In the genomic region with DNA sequence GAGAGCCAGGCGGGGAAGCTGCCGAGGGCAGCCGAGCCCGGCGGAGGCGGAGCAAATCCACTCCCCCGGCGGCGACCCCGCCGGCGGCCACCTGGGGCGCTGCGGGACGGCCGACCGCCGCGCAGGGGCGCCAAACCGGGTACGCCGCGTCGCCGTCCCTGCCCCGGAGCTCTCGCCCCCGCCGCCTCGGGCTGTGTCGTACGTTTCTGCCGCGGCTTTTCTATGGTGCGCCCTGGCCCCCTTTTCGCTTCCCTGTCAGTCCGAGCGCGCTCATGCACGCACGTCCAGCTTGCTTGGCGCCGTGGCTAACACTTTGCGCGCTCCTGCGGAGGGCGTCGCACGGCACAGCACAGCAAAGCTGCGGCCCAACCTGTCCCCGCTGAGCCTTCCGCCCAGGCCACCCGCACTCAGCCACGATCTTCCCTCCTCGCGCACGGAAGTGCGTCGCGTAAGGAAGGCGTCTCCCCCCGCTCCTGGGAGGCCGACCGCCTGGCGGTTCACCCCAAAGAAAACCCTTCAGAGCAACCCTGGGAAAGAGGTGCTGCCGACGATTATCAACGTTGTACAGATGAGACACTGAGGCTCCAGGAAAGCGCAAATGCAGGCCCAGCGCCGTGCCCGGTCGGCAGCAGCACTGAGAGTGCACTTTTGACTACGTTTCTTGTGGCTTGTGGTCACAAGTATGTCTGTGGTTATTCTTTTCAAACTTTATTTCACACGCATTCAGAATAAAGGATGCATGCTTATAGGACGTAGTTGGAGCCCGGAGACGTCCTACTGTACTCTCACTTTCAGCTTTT, we compare ENCODE assay signal across 1 cellular context.
TF ChIP-seq lines count a peak whose summit lies in the region.

A gene (minus strand): TSS at position 48 of the 800 bp plus-strand sequence. CDS start 1,857 bp downstream, outside the sequence.

TF ChIP-seq in HepG2, 621 proteins besides CTCF, POLR2A, EP300 and RAD21 (continued from another document and continues in another):
- TF ChIP-seq, protein P1, sequence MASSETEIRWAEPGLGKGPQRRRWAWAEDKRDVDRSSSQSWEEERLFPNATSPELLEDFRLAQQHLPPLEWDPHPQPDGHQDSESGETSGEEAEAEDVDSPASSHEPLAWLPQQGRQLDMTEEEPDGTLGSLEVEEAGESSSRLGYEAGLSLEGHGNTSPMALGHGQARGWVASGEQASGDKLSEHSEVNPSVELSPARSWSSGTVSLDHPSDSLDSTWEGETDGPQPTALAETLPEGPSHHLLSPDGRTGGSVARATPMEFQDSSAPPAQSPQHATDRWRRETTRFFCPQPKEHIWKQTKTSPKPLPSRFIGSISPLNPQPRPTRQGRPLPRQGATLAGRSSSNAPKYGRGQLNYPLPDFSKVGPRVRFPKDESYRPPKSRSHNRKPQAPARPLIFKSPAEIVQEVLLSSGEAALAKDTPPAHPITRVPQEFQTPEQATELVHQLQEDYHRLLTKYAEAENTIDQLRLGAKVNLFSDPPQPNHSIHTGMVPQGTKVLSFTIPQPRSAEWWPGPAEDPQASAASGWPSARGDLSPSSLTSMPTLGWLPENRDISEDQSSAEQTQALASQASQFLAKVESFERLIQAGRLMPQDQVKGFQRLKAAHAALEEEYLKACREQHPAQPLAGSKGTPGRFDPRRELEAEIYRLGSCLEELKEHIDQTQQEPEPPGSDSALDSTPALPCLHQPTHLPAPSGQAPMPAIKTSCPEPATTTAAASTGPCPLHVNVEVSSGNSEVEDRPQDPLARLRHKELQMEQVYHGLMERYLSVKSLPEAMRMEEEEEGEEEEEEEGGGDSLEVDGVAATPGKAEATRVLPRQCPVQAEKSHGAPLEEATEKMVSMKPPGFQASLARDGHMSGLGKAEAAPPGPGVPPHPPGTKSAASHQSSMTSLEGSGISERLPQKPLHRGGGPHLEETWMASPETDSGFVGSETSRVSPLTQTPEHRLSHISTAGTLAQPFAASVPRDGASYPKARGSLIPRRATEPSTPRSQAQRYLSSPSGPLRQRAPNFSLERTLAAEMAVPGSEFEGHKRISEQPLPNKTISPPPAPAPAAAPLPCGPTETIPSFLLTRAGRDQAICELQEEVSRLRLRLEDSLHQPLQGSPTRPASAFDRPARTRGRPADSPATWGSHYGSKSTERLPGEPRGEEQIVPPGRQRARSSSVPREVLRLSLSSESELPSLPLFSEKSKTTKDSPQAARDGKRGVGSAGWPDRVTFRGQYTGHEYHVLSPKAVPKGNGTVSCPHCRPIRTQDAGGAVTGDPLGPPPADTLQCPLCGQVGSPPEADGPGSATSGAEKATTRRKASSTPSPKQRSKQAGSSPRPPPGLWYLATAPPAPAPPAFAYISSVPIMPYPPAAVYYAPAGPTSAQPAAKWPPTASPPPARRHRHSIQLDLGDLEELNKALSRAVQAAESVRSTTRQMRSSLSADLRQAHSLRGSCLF (CRISPR knock-in tag; IDR thresholded peaks at IDR 0.05; ENCODE audit: borderline replicate concordance): peak; percentile 96
- TF ChIP-seq ZNF256 (CRISPR knock-in tag; conservative IDR thresholded peaks at IDR 0.05) (peak; percentile 91), ZFP36L1 (CRISPR knock-in tag; IDR thresholded peaks at IDR 0.05) (peak; percentile 97), ZNF83 (CRISPR knock-in tag; IDR thresholded peaks at IDR 0.05; ENCODE audit: borderline replicate concordance) (peak; percentile 99), RBAK (CRISPR knock-in tag; IDR thresholded peaks at IDR 0.05) (peak; percentile 91), ATM (IDR thresholded peaks at IDR 0.05; ENCODE audit: borderline replicate concordance) (no peak), HMG20A (CRISPR knock-in tag; IDR thresholded peaks at IDR 0.05; ENCODE audit: borderline replicate concordance) (peak; percentile 4; the same call in 1 of the 2 replicates), TBX3 (IDR thresholded peaks at IDR 0.05; ENCODE audit: borderline replicate concordance) (peak; percentile 77), ZNF263 (CRISPR knock-in tag; IDR thresholded peaks at IDR 0.05) (peak; percentile 87), ETV6 (CRISPR knock-in tag; conservative IDR thresholded peaks at IDR 0.05) (peak; percentile 93), NCOA2 (CRISPR knock-in tag; IDR thresholded peaks at IDR 0.05) (peak; percentile 90), MTA1 (CRISPR knock-in tag; IDR thresholded peaks at IDR 0.05; ENCODE audit: borderline replicate concordance) (peak; percentile 100), ZNF790 (CRISPR knock-in tag; IDR thresholded peaks at IDR 0.05; ENCODE audit: borderline replicate concordance) (peak; percentile 98; the same call in 1 of the 2 replicates), JUN (CRISPR knock-in tag; IDR thresholded peaks at IDR 0.05) (0 out of 2 replicates have a peak, but pooled peaks have one; percentile 72), ZMAT3 (CRISPR knock-in tag; conservative IDR thresholded peaks at IDR 0.05) (peak; percentile 100), KLF11 (CRISPR knock-in tag; IDR thresholded peaks at IDR 0.05) (peak; percentile 94; the same call in 1 of the 2 replicates), ZNF251 (CRISPR knock-in tag; IDR thresholded peaks at IDR 0.05) (peak; percentile 99), ZNF33A (CRISPR knock-in tag; IDR thresholded peaks at IDR 0.05; ENCODE audit: borderline replicate concordance) (no peak; the same call in 1 of the 2 replicates), BHLHE40 (IDR thresholded peaks at IDR 0.05; ENCODE audit: low read length) (peak; percentile 32), JDP2 (CRISPR knock-in tag; IDR thresholded peaks at IDR 0.05; ENCODE audit: borderline replicate concordance) (no peak; the same call in 1 of the 2 replicates), ZNF605 (CRISPR knock-in tag; IDR thresholded peaks at IDR 0.05) (peak; percentile 96), AGO1 (IDR thresholded peaks at IDR 0.05; ENCODE audit: low read depth, low read length, poor library complexity, severe bottlenecking) (peak; percentile 81), ZNF20 (CRISPR knock-in tag; IDR thresholded peaks at IDR 0.05) (peak; percentile 61; the same call in 1 of the 2 replicates), NFIB (CRISPR knock-in tag; IDR thresholded peaks at IDR 0.05; ENCODE audit: borderline replicate concordance) (no peak), ZKSCAN5 (CRISPR knock-in tag; IDR thresholded peaks at IDR 0.05) (peak; percentile 92), CHD2 (IDR thresholded peaks at IDR 0.05; ENCODE audit: low read depth, low read length) (peak; percentile 16; the same call in 1 of the 2 replicates), ZNF124 (CRISPR knock-in tag; IDR thresholded peaks at IDR 0.05) (peak; percentile 99), STAG1 (CRISPR knock-in tag; IDR thresholded peaks at IDR 0.05) (peak; percentile 83), ZNF562 (CRISPR knock-in tag; IDR thresholded peaks at IDR 0.05; ENCODE audit: borderline replicate concordance) (no peak; the same call in 1 of the 2 replicates), ZNF746 (CRISPR knock-in tag; IDR thresholded peaks at IDR 0.05) (peak; percentile 92), ZNF607 (CRISPR knock-in tag; IDR thresholded peaks at IDR 0.05; ENCODE audit: borderline replicate concordance) (peak; percentile 100), ZNF672 (CRISPR knock-in tag; IDR thresholded peaks at IDR 0.05) (0 out of 2 replicates have a peak, but pooled peaks have one; percentile 8), SP4 (CRISPR knock-in tag; IDR thresholded peaks at IDR 0.05) (peak; percentile 82), ZNF788 (CRISPR knock-in tag; IDR thresholded peaks at IDR 0.05; ENCODE audit: borderline replicate concordance) (peak; percentile 99), ZNF556 (CRISPR knock-in tag; IDR thresholded peaks at IDR 0.05; ENCODE audit: borderline replicate concordance) (peak; percentile 100)
- TF ChIP-seq, protein P2, sequence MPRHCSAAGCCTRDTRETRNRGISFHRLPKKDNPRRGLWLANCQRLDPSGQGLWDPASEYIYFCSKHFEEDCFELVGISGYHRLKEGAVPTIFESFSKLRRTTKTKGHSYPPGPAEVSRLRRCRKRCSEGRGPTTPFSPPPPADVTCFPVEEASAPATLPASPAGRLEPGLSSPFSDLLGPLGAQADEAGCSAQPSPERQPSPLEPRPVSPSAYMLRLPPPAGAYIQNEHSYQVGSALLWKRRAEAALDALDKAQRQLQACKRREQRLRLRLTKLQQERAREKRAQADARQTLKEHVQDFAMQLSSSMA (CRISPR knock-in tag; IDR thresholded peaks at IDR 0.05): peak; percentile 98
- TF ChIP-seq, protein P3, sequence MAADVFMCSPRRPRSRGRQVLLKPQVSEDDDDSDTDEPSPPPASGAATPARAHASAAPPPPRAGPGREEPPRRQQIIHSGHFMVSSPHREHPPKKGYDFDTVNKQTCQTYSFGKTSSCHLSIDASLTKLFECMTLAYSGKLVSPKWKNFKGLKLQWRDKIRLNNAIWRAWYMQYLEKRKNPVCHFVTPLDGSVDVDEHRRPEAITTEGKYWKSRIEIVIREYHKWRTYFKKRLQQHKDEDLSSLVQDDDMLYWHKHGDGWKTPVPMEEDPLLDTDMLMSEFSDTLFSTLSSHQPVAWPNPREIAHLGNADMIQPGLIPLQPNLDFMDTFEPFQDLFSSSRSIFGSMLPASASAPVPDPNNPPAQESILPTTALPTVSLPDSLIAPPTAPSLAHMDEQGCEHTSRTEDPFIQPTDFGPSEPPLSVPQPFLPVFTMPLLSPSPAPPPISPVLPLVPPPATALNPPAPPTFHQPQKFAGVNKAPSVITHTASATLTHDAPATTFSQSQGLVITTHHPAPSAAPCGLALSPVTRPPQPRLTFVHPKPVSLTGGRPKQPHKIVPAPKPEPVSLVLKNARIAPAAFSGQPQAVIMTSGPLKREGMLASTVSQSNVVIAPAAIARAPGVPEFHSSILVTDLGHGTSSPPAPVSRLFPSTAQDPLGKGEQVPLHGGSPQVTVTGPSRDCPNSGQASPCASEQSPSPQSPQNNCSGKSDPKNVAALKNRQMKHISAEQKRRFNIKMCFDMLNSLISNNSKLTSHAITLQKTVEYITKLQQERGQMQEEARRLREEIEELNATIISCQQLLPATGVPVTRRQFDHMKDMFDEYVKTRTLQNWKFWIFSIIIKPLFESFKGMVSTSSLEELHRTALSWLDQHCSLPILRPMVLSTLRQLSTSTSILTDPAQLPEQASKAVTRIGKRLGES (CRISPR knock-in tag; IDR thresholded peaks at IDR 0.05; ENCODE audit: borderline replicate concordance): peak; percentile 55; the same call in 1 of the 2 replicates
- TF ChIP-seq, protein P4, sequence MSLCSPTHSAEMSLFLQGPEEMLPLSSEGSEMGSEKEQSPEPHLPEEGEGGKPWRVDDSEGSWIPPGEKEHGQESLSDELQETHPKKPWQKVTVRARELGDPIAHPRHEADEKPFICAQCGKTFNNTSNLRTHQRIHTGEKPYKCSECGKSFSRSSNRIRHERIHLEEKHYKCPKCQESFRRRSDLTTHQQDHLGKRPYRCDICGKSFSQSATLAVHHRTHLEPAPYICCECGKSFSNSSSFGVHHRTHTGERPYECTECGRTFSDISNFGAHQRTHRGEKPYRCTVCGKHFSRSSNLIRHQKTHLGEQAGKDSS (CRISPR knock-in tag; IDR thresholded peaks at IDR 0.05; ENCODE audit: borderline replicate concordance, low read depth): peak; percentile 99
- TF ChIP-seq, protein P5, sequence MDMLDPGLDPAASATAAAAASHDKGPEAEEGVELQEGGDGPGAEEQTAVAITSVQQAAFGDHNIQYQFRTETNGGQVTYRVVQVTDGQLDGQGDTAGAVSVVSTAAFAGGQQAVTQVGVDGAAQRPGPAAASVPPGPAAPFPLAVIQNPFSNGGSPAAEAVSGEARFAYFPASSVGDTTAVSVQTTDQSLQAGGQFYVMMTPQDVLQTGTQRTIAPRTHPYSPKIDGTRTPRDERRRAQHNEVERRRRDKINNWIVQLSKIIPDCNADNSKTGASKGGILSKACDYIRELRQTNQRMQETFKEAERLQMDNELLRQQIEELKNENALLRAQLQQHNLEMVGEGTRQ (IDR thresholded peaks at IDR 0.05; ENCODE audit: low read depth, low read length): no peak
- TF ChIP-seq, protein P5 (CRISPR knock-in tag; IDR thresholded peaks at IDR 0.05; ENCODE audit: borderline replicate concordance): peak; percentile 81; the same call in 1 of the 2 replicates
- TF ChIP-seq, protein P6, sequence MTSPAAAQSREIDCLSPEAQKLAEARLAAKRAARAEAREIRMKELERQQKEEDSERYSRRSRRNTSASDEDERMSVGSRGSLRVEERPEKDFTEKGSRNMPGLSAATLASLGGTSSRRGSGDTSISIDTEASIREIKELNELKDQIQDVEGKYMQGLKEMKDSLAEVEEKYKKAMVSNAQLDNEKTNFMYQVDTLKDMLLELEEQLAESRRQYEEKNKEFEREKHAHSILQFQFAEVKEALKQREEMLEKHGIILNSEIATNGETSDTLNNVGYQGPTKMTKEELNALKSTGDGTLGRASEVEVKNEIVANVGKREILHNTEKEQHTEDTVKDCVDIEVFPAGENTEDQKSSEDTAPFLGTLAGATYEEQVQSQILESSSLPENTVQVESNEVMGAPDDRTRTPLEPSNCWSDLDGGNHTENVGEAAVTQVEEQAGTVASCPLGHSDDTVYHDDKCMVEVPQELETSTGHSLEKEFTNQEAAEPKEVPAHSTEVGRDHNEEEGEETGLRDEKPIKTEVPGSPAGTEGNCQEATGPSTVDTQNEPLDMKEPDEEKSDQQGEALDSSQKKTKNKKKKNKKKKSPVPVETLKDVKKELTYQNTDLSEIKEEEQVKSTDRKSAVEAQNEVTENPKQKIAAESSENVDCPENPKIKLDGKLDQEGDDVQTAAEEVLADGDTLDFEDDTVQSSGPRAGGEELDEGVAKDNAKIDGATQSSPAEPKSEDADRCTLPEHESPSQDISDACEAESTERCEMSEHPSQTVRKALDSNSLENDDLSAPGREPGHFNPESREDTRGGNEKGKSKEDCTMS (CRISPR knock-in tag; conservative IDR thresholded peaks at IDR 0.05): peak; percentile 97
- TF ChIP-seq, protein P7, sequence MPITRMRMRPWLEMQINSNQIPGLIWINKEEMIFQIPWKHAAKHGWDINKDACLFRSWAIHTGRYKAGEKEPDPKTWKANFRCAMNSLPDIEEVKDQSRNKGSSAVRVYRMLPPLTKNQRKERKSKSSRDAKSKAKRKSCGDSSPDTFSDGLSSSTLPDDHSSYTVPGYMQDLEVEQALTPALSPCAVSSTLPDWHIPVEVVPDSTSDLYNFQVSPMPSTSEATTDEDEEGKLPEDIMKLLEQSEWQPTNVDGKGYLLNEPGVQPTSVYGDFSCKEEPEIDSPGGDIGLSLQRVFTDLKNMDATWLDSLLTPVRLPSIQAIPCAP (CRISPR knock-in tag; IDR thresholded peaks at IDR 0.05; ENCODE audit: low read depth): 0 out of 2 replicates have a peak, but pooled peaks have one; percentile 94
- TF ChIP-seq, protein P8, sequence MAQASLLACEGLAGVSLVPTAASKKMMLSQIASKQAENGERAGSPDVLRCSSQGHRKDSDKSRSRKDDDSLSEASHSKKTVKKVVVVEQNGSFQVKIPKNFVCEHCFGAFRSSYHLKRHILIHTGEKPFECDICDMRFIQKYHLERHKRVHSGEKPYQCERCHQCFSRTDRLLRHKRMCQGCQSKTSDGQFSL (CRISPR knock-in tag; IDR thresholded peaks at IDR 0.05): peak; percentile 89
